Comparison of ENCODE assay signal across 1 cellular context in the genomic region with DNA sequence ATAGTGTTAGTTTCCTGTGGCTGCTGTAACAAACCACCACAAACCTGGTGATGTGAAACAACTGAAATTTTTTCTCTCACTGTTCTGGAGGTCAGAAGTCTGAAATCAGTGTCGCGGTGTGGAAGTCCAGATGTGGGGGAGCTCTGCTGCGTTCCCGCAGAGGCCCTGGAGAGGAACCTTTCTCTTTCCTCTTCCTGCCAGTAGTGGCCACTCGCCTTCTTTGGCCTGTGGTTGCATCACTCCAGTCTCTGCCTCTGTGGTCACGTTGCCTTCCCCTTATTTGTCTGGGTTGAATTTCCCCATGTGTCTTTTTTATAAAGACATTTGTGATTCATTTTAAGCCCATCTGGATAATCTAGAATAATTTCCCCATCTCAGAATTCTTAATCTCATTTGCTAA.
TF ChIP-seq lines count a peak whose summit lies in the region.

No MANE protein-coding gene starts in this region.

TF ChIP-seq in H1, 55 proteins besides CTCF, POLR2A, EP300 and RAD21:
- TF ChIP-seq RXRA (IDR thresholded peaks at IDR 0.05; ENCODE audit: insufficient read depth, low read depth, low read length), result no peak
- no peak for TF ChIP-seq RFX5 (IDR thresholded peaks at IDR 0.05; ENCODE audit: borderline replicate concordance, low read depth, low read length)
- TF ChIP-seq, protein P1, sequence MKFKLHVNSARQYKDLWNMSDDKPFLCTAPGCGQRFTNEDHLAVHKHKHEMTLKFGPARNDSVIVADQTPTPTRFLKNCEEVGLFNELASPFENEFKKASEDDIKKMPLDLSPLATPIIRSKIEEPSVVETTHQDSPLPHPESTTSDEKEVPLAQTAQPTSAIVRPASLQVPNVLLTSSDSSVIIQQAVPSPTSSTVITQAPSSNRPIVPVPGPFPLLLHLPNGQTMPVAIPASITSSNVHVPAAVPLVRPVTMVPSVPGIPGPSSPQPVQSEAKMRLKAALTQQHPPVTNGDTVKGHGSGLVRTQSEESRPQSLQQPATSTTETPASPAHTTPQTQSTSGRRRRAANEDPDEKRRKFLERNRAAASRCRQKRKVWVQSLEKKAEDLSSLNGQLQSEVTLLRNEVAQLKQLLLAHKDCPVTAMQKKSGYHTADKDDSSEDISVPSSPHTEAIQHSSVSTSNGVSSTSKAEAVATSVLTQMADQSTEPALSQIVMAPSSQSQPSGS (IDR thresholded peaks at IDR 0.05; ENCODE audit: low read length), result no peak
- TF ChIP-seq, protein P2, sequence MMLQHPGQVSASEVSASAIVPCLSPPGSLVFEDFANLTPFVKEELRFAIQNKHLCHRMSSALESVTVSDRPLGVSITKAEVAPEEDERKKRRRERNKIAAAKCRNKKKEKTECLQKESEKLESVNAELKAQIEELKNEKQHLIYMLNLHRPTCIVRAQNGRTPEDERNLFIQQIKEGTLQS (IDR thresholded peaks at IDR 0.05; ENCODE audit: insufficient read depth, low read depth, low read length), result peak; percentile 54; the same call in 1 of the 2 replicates
- peak; percentile 71; the same call in 1 of the 2 replicates for TF ChIP-seq CEBPB (IDR thresholded peaks at IDR 0.05; ENCODE audit: low read depth, low read length)
TF ChIP-seq in H1: peak in this region for 2.
